Comparison of ENCODE assay signal across 13 cellular contexts in the genomic region with DNA sequence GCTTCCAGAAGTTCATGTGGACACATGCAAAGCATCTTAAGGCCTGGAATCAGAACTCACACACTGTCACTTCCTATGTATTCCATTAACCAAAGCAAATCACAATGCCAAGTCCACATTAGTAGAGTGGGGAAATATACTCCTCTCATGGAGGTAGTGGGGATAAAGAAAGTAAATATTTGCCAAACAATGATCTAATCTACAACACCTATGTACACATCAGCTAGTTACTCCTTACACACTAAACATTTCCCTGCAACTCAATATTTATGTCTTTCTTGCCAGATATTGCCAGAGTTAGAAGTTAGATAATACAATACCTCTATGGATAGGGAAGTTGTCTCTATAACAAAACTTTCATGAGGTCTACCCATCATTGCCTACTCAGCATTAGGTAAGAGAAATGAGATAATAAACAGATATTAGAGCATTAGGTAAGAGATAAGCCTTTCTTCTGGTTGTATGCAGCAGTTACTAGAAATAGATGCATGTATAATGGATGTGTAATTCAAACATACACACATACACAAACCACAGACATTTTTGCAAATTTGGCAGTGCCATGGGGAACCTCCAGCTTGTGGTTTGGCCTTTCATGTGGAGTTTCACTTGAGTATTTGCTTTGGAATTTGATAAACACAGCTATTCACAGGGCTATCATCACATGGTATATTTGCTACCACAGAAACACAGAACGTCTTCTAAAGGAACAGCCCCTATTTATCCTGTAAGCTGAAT.
DNase-seq lines count a peak whose midpoint lies in the region; ATAC-seq and TF ChIP-seq lines count a peak whose summit lies in the region.
"Had no signal": no experiment of that assay in that cellular context is flagged by ENCODE, and none has a peak within 500 bp of the region (broad histone marks: within the 10 kb centered on the region; RNA-seq: fewer than 3 reads in every experiment).

No MANE protein-coding gene starts in this region.

- TF ChIP-seq EP300 in gastroesophageal sphincter (IDR thresholded peaks at IDR 0.05): no peak

- ATAC-seq in HG02884 (IDR thresholded peaks at IDR 0.05; ENCODE audit: unreplicated experiment) (no peak), gastroesophageal sphincter (no peak)
- ATAC-seq: activated T-cell treated with anti-CD3 and anti-CD28 coated beads, Interleukin-2, amount 50 U/mL, for 72 hours had no signal

- H3K4me1 ChIP-seq in SJCRH30 (peaks cover 28% of the 10 kb centered on the region), gastroesophageal sphincter (no peaks in the 10 kb centered on the region)
- H3K4me1 ChIP-seq: prostate gland had no signal

- H3K36me3 ChIP-seq in SJCRH30 (no peaks in the 10 kb centered on the region), gastroesophageal sphincter (no peaks in the 10 kb centered on the region)
- H3K36me3 ChIP-seq: prostate gland had no signal

- TF ChIP-seq CTCF in AG04449 (IDR thresholded peaks at IDR 0.05; ENCODE audit: insufficient read depth, low read length, missing control alignments) (no peak), fibroblast of the aortic adventitia (IDR thresholded peaks at IDR 0.05; ENCODE audit: insufficient read depth, low read length) (no peak), gastroesophageal sphincter (IDR thresholded peaks at IDR 0.05) (no peak)

- H3K27me3 ChIP-seq in SJCRH30: no peaks in the 10 kb centered on the region
- no peaks in the 10 kb centered on the region for H3K27me3 ChIP-seq in gastroesophageal sphincter

- no peaks in the 10 kb centered on the region for H3K36me3 Mint-ChIP-seq in activated naive CD8-positive, alpha-beta T cell treated with anti-CD3 and anti-CD28 coated beads for 36 hours

- H3K4me3 ChIP-seq in AG04449 (ENCODE audit: low read depth, low read length): no peak overlapping the region
- H3K4me3 ChIP-seq in SJCRH30: no peak overlapping the region
- H3K4me3 ChIP-seq in fibroblast of the aortic adventitia (ENCODE audit: low read depth, low read length): no peak overlapping the region
- H3K4me3 ChIP-seq in gastroesophageal sphincter: no peak overlapping the region
- H3K4me3 ChIP-seq: prostate gland had no signal

- no peak for TF ChIP-seq POLR2A in gastroesophageal sphincter (IDR thresholded peaks at IDR 0.05)

- H3K4me1 Mint-ChIP-seq in activated naive CD8-positive, alpha-beta T cell treated with anti-CD3 and anti-CD28 coated beads for 36 hours: no peaks in the 10 kb centered on the region

- H3K9me3 ChIP-seq in SJCRH30 (replicated peaks) (no peaks in the 10 kb centered on the region), gastroesophageal sphincter (no peaks in the 10 kb centered on the region)
- H3K9me3 ChIP-seq: prostate gland had no signal

- CTCF ChIA-PET in AG04449 (lab: Yijun Ruan, JAX): interaction anchor here (1.1 kb wide), 1 partner anchor 193 kb away, joined by 3 read pairs; no protein-coding TSS in a partner anchor

- DNase-seq in AG04449 (ENCODE audit: low read depth, low spot score) (peak; percentile 95), HK-2 (ENCODE audit: unreplicated experiment) (peak; percentile 3), SJCRH30 (peak; percentile 84 to 89), fibroblast of the aortic adventitia (ENCODE audit: low read depth) (peak; percentile 98), KBM-7 (no peak)
- no peak for DNase-seq in activated naive CD8-positive, alpha-beta T cell treated with anti-CD3 and anti-CD28 coated beads for 36 hours
- DNase-seq: activated T-cell treated with anti-CD3 and anti-CD28 coated beads, Interleukin-2, amount 50 U/mL, for 72 hours; left cardiac atrium; NCI-H2171; T-helper 9 cell had no signal

- peak overlapping the region; percentile 30; the same call in 1 of the 2 replicates for H3K27ac ChIP-seq in SJCRH30
- no peak overlapping the region for H3K27ac ChIP-seq in gastroesophageal sphincter
- H3K27ac ChIP-seq: prostate gland had no signal

- 38 to 67% methylated on average over 1 of the region's 1 CpG for WGBS in gastroesophageal sphincter (ENCODE audit: low coverage in 1 of 2), 2 donors

- H3K27me3 Mint-ChIP-seq in activated naive CD8-positive, alpha-beta T cell treated with anti-CD3 and anti-CD28 coated beads for 36 hours: no peaks in the 10 kb centered on the region

- no peak overlapping the region for H3K4me3 Mint-ChIP-seq in activated naive CD8-positive, alpha-beta T cell treated with anti-CD3 and anti-CD28 coated beads for 36 hours
- H3K4me3 Mint-ChIP-seq: activated T-cell treated with anti-CD3 and anti-CD28 coated beads, Interleukin-2, amount 50 U/mL, for 72 hours had no signal

- H3K9me3 Mint-ChIP-seq in activated naive CD8-positive, alpha-beta T cell treated with anti-CD3 and anti-CD28 coated beads for 36 hours: no peaks in the 10 kb centered on the region

- POLR2A ChIA-PET in AG04449 (lab: Yijun Ruan, JAX): interaction anchor here (0.6 kb wide), 1 partner anchor 76 kb away, joined by 3 read pairs; no protein-coding TSS in a partner anchor

- in situ Hi-C loops in KBM-7 (cut with MboI; ENCODE audit: low pct_unique_long_range_greater_than_20kb, low sequenced_read_pairs): no loop called here

- H3K27ac Mint-ChIP-seq in activated naive CD8-positive, alpha-beta T cell treated with anti-CD3 and anti-CD28 coated beads for 36 hours: no peak overlapping the region
- H3K27ac Mint-ChIP-seq: activated T-cell treated with anti-CD3 and anti-CD28 coated beads, Interleukin-2, amount 50 U/mL, for 72 hours had no signal

Comparison
In these comparisons a context has a peak if more than half of its experiments do, and no peak if none do; other contexts are left out.
1. DNase-seq: peak in AG04449 (single experiment), HK-2 (single experiment), SJCRH30 (2 of 2) and fibroblast of the aortic adventitia (single experiment); none in activated naive CD8-positive, alpha-beta T cell treated with anti-CD3 and anti-CD28 coated beads for 36 hours (single experiment) and KBM-7 (single experiment).